15 cellular contexts compared by ENCODE assay signal in the genomic region with DNA sequence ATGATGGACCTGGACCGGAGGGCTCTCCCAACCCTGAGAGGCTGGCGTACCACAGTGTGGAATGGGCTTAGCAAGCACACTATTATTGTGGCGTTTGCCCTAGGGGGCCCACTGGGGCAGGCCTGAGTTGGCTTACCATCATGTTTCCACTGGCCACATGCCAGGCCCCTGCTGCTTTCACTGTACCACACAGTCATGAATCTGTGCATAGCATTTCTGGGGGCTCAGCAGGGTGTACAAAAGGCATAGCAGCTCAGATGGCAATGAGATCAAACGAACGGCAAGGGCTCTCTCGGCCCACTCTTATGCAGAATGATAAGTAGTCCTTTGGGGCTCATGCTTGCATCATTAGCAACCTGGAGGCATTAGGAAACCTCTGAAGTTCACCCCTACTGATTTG.
A peak's percentile ranks its signal among the peaks of the same experiment; 100 is the strongest.
DNase-seq lines count a peak whose midpoint lies in the region; ATAC-seq and TF ChIP-seq lines count a peak whose summit lies in the region.
"Had no signal": no experiment of that assay in that cellular context is flagged by ENCODE, and none has a peak within 500 bp of the region (broad histone marks: within the 10 kb centered on the region; RNA-seq: fewer than 3 reads in every experiment).

No MANE protein-coding gene starts in this region.

- TF ChIP-seq EP300 in sigmoid colon (IDR thresholded peaks at IDR 0.05) = no peak

- H3K4me3 Mint-ChIP-seq in natural killer cell treated with Interleukin-12 subunit alpha and Interleukin-12 subunit beta and Interleukin-15 and Interleukin-18, amount 100 ng/mL, for 72 hours = no peak overlapping the region
- no peak overlapping the region for H3K4me3 Mint-ChIP-seq in natural killer cell
- H3K4me3 Mint-ChIP-seq: HFFc6 had no signal

- 96 to 97% methylated on average over 6 of the region's 6 CpGs for WGBS in sigmoid colon, 2 donors

- H3K27ac Mint-ChIP-seq in natural killer cell treated with Interleukin-12 subunit alpha and Interleukin-12 subunit beta and Interleukin-15 and Interleukin-18, amount 100 ng/mL, for 72 hours = peak overlapping the region; percentile 16 to 100
- no peak overlapping the region for H3K27ac Mint-ChIP-seq in natural killer cell
- H3K27ac Mint-ChIP-seq: HFFc6 had no signal

- H3K9me3 Mint-ChIP-seq in natural killer cell treated with Interleukin-12 subunit alpha and Interleukin-12 subunit beta and Interleukin-15 and Interleukin-18, amount 100 ng/mL, for 72 hours = peaks cover 3% of the 10 kb centered on the region
- no peaks in the 10 kb centered on the region for H3K9me3 Mint-ChIP-seq in natural killer cell
- H3K9me3 Mint-ChIP-seq: HFFc6 had no signal

- no peaks in the 10 kb centered on the region for H3K9me3 ChIP-seq in sigmoid colon
- H3K9me3 ChIP-seq: mucosa of descending colon, SK-N-SH, suprapubic skin had no signal

- no peak for ATAC-seq in natural killer cell treated with Interleukin-12 subunit alpha and Interleukin-12 subunit beta and Interleukin-15 and Interleukin-18, amount 100 ng/mL, for 72 hours
- no peak for ATAC-seq in natural killer cell
- no peak for ATAC-seq in HG03521 (IDR thresholded peaks at IDR 0.05; ENCODE audit: unreplicated experiment)
- no peak for ATAC-seq in HG02852 (IDR thresholded peaks at IDR 0.05; ENCODE audit: unreplicated experiment)
- ATAC-seq in GM21786 (IDR thresholded peaks at IDR 0.05; ENCODE audit: unreplicated experiment) = no peak
- ATAC-seq: mucosa of descending colon had no signal

- peaks cover 72 to 79% of the 10 kb centered on the region in 2 donors for H3K4me1 Mint-ChIP-seq in natural killer cell treated with Interleukin-12 subunit alpha and Interleukin-12 subunit beta and Interleukin-15 and Interleukin-18, amount 100 ng/mL, for 72 hours (ENCODE audit: low read depth in 2 of 2)
- peaks cover 34 to 41% of the 10 kb centered on the region in 2 donors for H3K4me1 Mint-ChIP-seq in natural killer cell

- H3K4me3 ChIP-seq in sigmoid colon = no peak overlapping the region
- H3K4me3 ChIP-seq: cardiac muscle cell, mucosa of descending colon, suprapubic skin had no signal

- TF ChIP-seq CTCF in natural killer cell (IDR thresholded peaks at IDR 0.05) (no peak), sigmoid colon (IDR thresholded peaks at IDR 0.05) (no peak)

- H3K27me3 ChIP-seq in sigmoid colon = no peaks in the 10 kb centered on the region
- H3K27me3 ChIP-seq: cardiac muscle cell, suprapubic skin had no signal

- DNase-seq in natural killer cell treated with Interleukin-12 subunit alpha and Interleukin-12 subunit beta and Interleukin-15 and Interleukin-18, amount 100 ng/mL, for 72 hours (ENCODE audit: low spot score) = peak; percentile 34
- DNase-seq in natural killer cell = no peak
- DNase-seq in NCI-H2171 (lab: John Stamatoyannopoulos, UW) = peak; percentile 73
- DNase-seq in astrocyte of the hippocampus (ENCODE audit: low read depth, low spot score) = peak; percentile 75
- DNase-seq in sigmoid colon = no peak
- DNase-seq: activated gamma-delta T cell treated with Interleukin-2 at 50 U/mL for 16 hours, DMS53, HFFc6, mucosa of descending colon, SK-N-SH had no signal

- no peaks in the 10 kb centered on the region for H3K27me3 Mint-ChIP-seq in natural killer cell treated with Interleukin-12 subunit alpha and Interleukin-12 subunit beta and Interleukin-15 and Interleukin-18, amount 100 ng/mL, for 72 hours
- H3K27me3 Mint-ChIP-seq in natural killer cell (ENCODE audit: low read depth in 2 of 2) = no peaks in the 10 kb centered on the region

- H3K36me3 Mint-ChIP-seq in natural killer cell treated with Interleukin-12 subunit alpha and Interleukin-12 subunit beta and Interleukin-15 and Interleukin-18, amount 100 ng/mL, for 72 hours = peaks cover 11% of the 10 kb centered on the region
- H3K36me3 Mint-ChIP-seq in natural killer cell = no peaks in the 10 kb centered on the region

- TF ChIP-seq POLR2A in sigmoid colon (IDR thresholded peaks at IDR 0.05) = no peak

- intact Hi-C loops in natural killer cell (cut with micrococcal nuclease) = no loop called here
- intact Hi-C loops in sigmoid colon (cut with DNase I) = no loop called here

- H3K36me3 ChIP-seq in sigmoid colon = no peaks in the 10 kb centered on the region
- H3K36me3 ChIP-seq: cardiac muscle cell, suprapubic skin had no signal

- no peak overlapping the region for H3K27ac ChIP-seq in sigmoid colon
- H3K27ac ChIP-seq: cardiac muscle cell, suprapubic skin had no signal

- peaks cover 0 to 18% (median 17%) of the 10 kb centered on the region in 4 donors for H3K4me1 ChIP-seq in sigmoid colon

Comparison
In these comparisons a context has a peak if more than half of its experiments do, and no peak if none do; other contexts are left out.
1. DNase-seq: peak in natural killer cell treated with Interleukin-12 subunit alpha and Interleukin-12 subunit beta and Interleukin-15 and Interleukin-18, amount 100 ng/mL, for 72 hours (single experiment), NCI-H2171 (single experiment) and astrocyte of the hippocampus (single experiment); none in natural killer cell (single experiment) and sigmoid colon (single experiment).
2. H3K27ac Mint-ChIP-seq: peak in natural killer cell treated with Interleukin-12 subunit alpha and Interleukin-12 subunit beta and Interleukin-15 and Interleukin-18, amount 100 ng/mL, for 72 hours (2 of 2); none in natural killer cell (0 of 2).